8 cellular contexts compared by ENCODE assay signal in genomic region chr12:77847060-77847541, GRCh38. TPM values are rescaled to one million over a fixed set of nuclear protein-coding genes. Genes with fewer than 3 reads are reported as not detected.
DNase-seq lines count a peak whose midpoint lies in the region; ATAC-seq, FAIRE-seq and TF ChIP-seq lines count a peak whose summit lies in the region.

No MANE protein-coding gene starts in this region.

- POLR2A ChIA-PET in HepG2 (lab: Yijun Ruan, JAX): no interaction called here

- H3K4me1 ChIP-seq in MM.1S (ENCODE audit: low read length) (peaks cover 20% of the 10 kb centered on the region), foreskin keratinocyte (peaks cover 15% of the 10 kb centered on the region), HepG2 (ENCODE audit: insufficient read depth, low read length) (peaks cover 12% of the 10 kb centered on the region; the same call in 1 of the 2 replicates)

- H3K9ac ChIP-seq in MM.1S (ENCODE audit: low read length) (no peak overlapping the region), HepG2 (ENCODE audit: insufficient read depth, low read depth, low read length) (no peak overlapping the region)

- H3K4me3 ChIP-seq in MM.1S (ENCODE audit: low read length) (no peak overlapping the region), HepG2 (replicated peaks in 1 of 3; ENCODE audit: insufficient read depth in 1 of 3, low read depth in 2 of 3, low read length in 3 of 3) (no peak overlapping the region)

- no peaks in the 10 kb centered on the region for H3K36me3 ChIP-seq in MM.1S (replicated peaks; ENCODE audit: insufficient read depth, low read length)
- H3K36me3 ChIP-seq in HepG2 (replicated peaks in 1 of 2; ENCODE audit: control insufficient read depth in 1 of 2, insufficient read depth in 2 of 2, low read length in 2 of 2): no peaks in the 10 kb centered on the region

- BruUV-seq in HepG2 (replicated peaks; lab: Mats Ljungman, UMichigan): no TSS peak

- peak overlapping the region; percentile 30; the same call in 1 of the 2 replicates for H3K4me2 ChIP-seq in MM.1S (ENCODE audit: low read depth, low read length)
- no peak overlapping the region for H3K4me2 ChIP-seq in HepG2 (ENCODE audit: low read depth, low read length)

- TF ChIP-seq CTCF in GM10266 (IDR thresholded peaks at IDR 0.05; ENCODE audit: control insufficient read depth, insufficient read depth, low read depth, missing control alignments) (no peak), MM.1S (IDR thresholded peaks at IDR 0.05; ENCODE audit: low read length) (no peak), foreskin keratinocyte (conservative IDR thresholded peaks at IDR 0.05) (no peak), HepG2 (CRISPR knock-in tag; IDR thresholded peaks at IDR 0.05) (no peak)

- H3K9me2 ChIP-seq in MM.1S (replicated peaks; ENCODE audit: insufficient read depth, low read length): no peaks in the 10 kb centered on the region; the same call in 1 of the 2 replicates

- ATAC-seq in GM21723 (IDR thresholded peaks at IDR 0.05; ENCODE audit: unreplicated experiment) (peak; percentile 100), foreskin keratinocyte (no peak), HepG2 (no peak), left colon (no peak)
- ATAC-seq in stimulated activated naive CD8-positive, alpha-beta T cell treated with anti-CD3 and anti-CD28 coated beads, Interleukin-15, Interleukin-2, amounts not matched to agents 100 U/mL and 50 U/mL, for 24 hours: no peak

- TF ChIP-seq RAD21 in HepG2 (CRISPR knock-in tag; IDR thresholded peaks at IDR 0.05): no peak

- no peak for TF ChIP-seq EP300 in HepG2 (IDR thresholded peaks at IDR 0.05; ENCODE audit: low read depth in 2 of 2, low read length in 2 of 2)
- TF ChIP-seq EP300 in HepG2 (CRISPR knock-in tag; IDR thresholded peaks at IDR 0.05; ENCODE audit: borderline replicate concordance): no peak

- no peak for TF ChIP-seq POLR2A in HepG2 (IDR thresholded peaks at IDR 0.05; ENCODE audit: insufficient read depth in 1 of 2, low read depth in 2 of 2, low read length in 2 of 2)

- CTCF ChIA-PET in HepG2 (lab: Yijun Ruan, JAX; ENCODE audit: low intra/inter-chr PET ratio, low total read pairs): no interaction called here

- peaks cover 11% of the 10 kb centered on the region for H3F3A ChIP-seq in MM.1S (ENCODE audit: insufficient read depth, low read length)

- no peak overlapping the region for H3K27ac ChIP-seq in MM.1S (ENCODE audit: low read length)
- H3K27ac ChIP-seq in foreskin keratinocyte: no peak overlapping the region
- H3K27ac ChIP-seq in HepG2 (ENCODE audit: extremely low read length, insufficient read depth, low read length): no peak overlapping the region

- no peak for FAIRE-seq in HepG2 (lab: Jason Lieb, UNC)

- H4K20me1 ChIP-seq in MM.1S (ENCODE audit: insufficient read depth, low read length) (0 out of 2 replicates have a peak, but pooled peaks cover 6% of the 10 kb centered on the region), HepG2 (ENCODE audit: insufficient read depth, low read length) (no peaks in the 10 kb centered on the region)

- in situ Hi-C loops in HepG2 (cut with HindIII; ENCODE audit: extremely low pct_ligation_motif_present, low pct_unique_long_range_greater_than_20kb): no loop called here

- 1% methylated on average over 2 of the region's 2 CpGs for WGBS in HepG2 (ENCODE audit: low lambda C conversion rate)

- H2AFZ ChIP-seq in MM.1S (ENCODE audit: low read length): no peak overlapping the region
- H2AFZ ChIP-seq in HepG2 (ENCODE audit: low read length): no peak overlapping the region

- intact Hi-C loops in HepG2 (cut with micrococcal nuclease; ENCODE audit: unreplicated experiment) (no loop called here), left colon (cut with DNase I, micrococcal nuclease) (no loop called here)

- H3K79me2 ChIP-seq in MM.1S (ENCODE audit: low read length) (no peaks in the 10 kb centered on the region), HepG2 (ENCODE audit: insufficient read depth, low read length) (no peaks in the 10 kb centered on the region)

- H3K9me3 ChIP-seq in MM.1S (replicated peaks; ENCODE audit: insufficient read depth, low read length) (no peaks in the 10 kb centered on the region), HepG2 (ENCODE audit: low read length) (no peaks in the 10 kb centered on the region)

- H3K27me3 ChIP-seq in MM.1S (replicated peaks; ENCODE audit: insufficient read depth, low read length) (peaks cover 13% of the 10 kb centered on the region), foreskin keratinocyte (peaks cover 51% of the 10 kb centered on the region), HepG2 (ENCODE audit: control insufficient read depth in 1 of 2, insufficient read depth in 2 of 2, low read length in 2 of 2) (no peaks in the 10 kb centered on the region)

- peak; percentile 60 for DNase-seq in GM10266 (ENCODE audit: extremely low spot score)
- DNase-seq in MM.1S: peak; percentile 79
- peak; percentile 21 to 53 for DNase-seq in foreskin keratinocyte
- no peak for DNase-seq in HepG2 (ENCODE audit: low spot score)
- no peak for DNase-seq in SK-N-DZ (ENCODE audit: low spot score)
- DNase-seq in stimulated activated naive CD8-positive, alpha-beta T cell treated with anti-CD3 and anti-CD28 coated beads, Interleukin-15, Interleukin-2, amounts not matched to agents 100 U/mL and 50 U/mL, for 24 hours: no peak
- no peak for DNase-seq in left colon

TF ChIP-seq in HepG2, 621 proteins besides CTCF, POLR2A, EP300 and RAD21:
- no peak for TF ChIP-seq SNAI1 (CRISPR knock-in tag; IDR thresholded peaks at IDR 0.05; ENCODE audit: borderline replicate concordance)
- TF ChIP-seq SOX13 (IDR thresholded peaks at IDR 0.05): no peak
- peak in 1 of 2 experiments; percentile 44; a peak in 1 of 4 replicates for TF ChIP-seq SOX13 (CRISPR knock-in tag; conservative IDR thresholded peaks at IDR 0.05 in 1 of 2, IDR thresholded peaks at IDR 0.05 in 1 of 2)

RNA-seq across cellular contexts. Expression of gene NAV3, which starts 16.4 kb away (rescaled TPM):
- 28.5 and 41.8 TPM in 2 replicates for total RNA-seq in foreskin keratinocyte
- 3.8 and 4.0 TPM in 2 replicates for polyA plus RNA-seq in foreskin keratinocyte
- 0.18 and 0.51 TPM in 2 replicates for total RNA-seq in HepG2 (2016; rRNA removed; fragmentation: Illumina TruSeq; extraction: Trizol)
- total RNA-seq in HepG2 (2016; cell fraction: cytosol; rRNA removed; fragmentation: Illumina TruSeq; extraction: Trizol; ENCODE audit: low read depth): under 0.01 and 0.10 TPM in 2 replicates
- total RNA-seq in HepG2 (2016; cell fraction: insoluble cytoplasmic fraction; rRNA removed; fragmentation: Illumina TruSeq; extraction: Trizol): 0.19 and 0.48 TPM in 2 replicates
- 0.15 TPM in 1 of 2 replicates, not detected in the other for total RNA-seq in HepG2 (2016; cell fraction: membrane; rRNA removed; fragmentation: Illumina TruSeq; extraction: Trizol)
- 0.28 and 0.37 TPM in 2 replicates for total RNA-seq in HepG2 (2016; cell fraction: nucleus; rRNA removed; fragmentation: Illumina TruSeq; extraction: Trizol)
- 0.01 and 0.14 TPM in 2 replicates for polyA plus RNA-seq in HepG2 (2011; rRNA removed)
- polyA plus RNA-seq in HepG2 (2011; cell fraction: cytosol; rRNA removed): 0.04 TPM in 2 replicates
- 0.03 TPM in 1 of 2 replicates, not detected in the other for polyA plus RNA-seq in HepG2 (2011; cell fraction: nucleus; rRNA removed)
- polyA plus RNA-seq in HepG2 (2012): not detected in 2 replicates
- not detected in 2 replicates for polyA plus RNA-seq in HepG2 (2016; cell fraction: cytosol; fragmentation: Illumina TruSeq; extraction: Trizol; ENCODE audit: low read depth)
- 0.10 TPM in 1 of 2 replicates, not detected in the other for polyA plus RNA-seq in HepG2 (2016; cell fraction: insoluble cytoplasmic fraction; fragmentation: Illumina TruSeq; extraction: Trizol; ENCODE audit: low read depth)
- polyA plus RNA-seq in HepG2 (2016; cell fraction: membrane; fragmentation: Illumina TruSeq; extraction: Trizol; ENCODE audit: low read depth): not detected in 2 replicates
- 0.16 TPM in 1 of 2 replicates, not detected in the other for polyA plus RNA-seq in HepG2 (2016; cell fraction: nucleus; fragmentation: Illumina TruSeq; extraction: Trizol; ENCODE audit: insufficient read depth, low read depth)
- polyA minus RNA-seq in HepG2 (2011; rRNA and poly(A)+ RNA removed; ENCODE audit: low replicate concordance): 0.98 TPM in 1 of 2 replicates, not detected in the other
- polyA minus RNA-seq in HepG2 (2011; cell fraction: cytosol; rRNA and poly(A)+ RNA removed): 0.10 TPM in 1 of 2 replicates, not detected in the other
- polyA minus RNA-seq in HepG2 (2011; cell fraction: nucleus; rRNA and poly(A)+ RNA removed): 0.37 and 0.90 TPM in 2 replicates
- 0.01 and 0.03 TPM in 2 replicates for polyA plus RNA-seq in SK-N-DZ (2014; cell fraction: cytosol; rRNA removed)
- polyA plus RNA-seq in SK-N-DZ (2014; cell fraction: nucleus; rRNA removed): 0.12 and 1.3 TPM in 2 replicates
- total RNA-seq in left colon: 1 to 10 TPM; 1.3 to 1.5 TPM

Comparison
In these comparisons a context has a peak if more than half of its experiments do, and no peak if none do; other contexts are left out.
1. DNase-seq: peak in GM10266 (single experiment), MM.1S (single experiment) and foreskin keratinocyte (2 of 2); none in HepG2 (single experiment), SK-N-DZ (single experiment), stimulated activated naive CD8-positive, alpha-beta T cell treated with anti-CD3 and anti-CD28 coated beads, Interleukin-15, Interleukin-2, amounts not matched to agents 100 U/mL and 50 U/mL, for 24 hours (single experiment) and left colon (0 of 2).
2. RNA of gene NAV3, which starts 16.4 kb away (total RNA-seq): 28.5 to 41.8 TPM in foreskin keratinocyte; 1.3 to 1.5 TPM in left colon and under 0.01 to 0.51 TPM in HepG2; every median in the first group is over 10 times any median in the second.